ENCODE assay signal across 9 cellular contexts in the genomic region with DNA sequence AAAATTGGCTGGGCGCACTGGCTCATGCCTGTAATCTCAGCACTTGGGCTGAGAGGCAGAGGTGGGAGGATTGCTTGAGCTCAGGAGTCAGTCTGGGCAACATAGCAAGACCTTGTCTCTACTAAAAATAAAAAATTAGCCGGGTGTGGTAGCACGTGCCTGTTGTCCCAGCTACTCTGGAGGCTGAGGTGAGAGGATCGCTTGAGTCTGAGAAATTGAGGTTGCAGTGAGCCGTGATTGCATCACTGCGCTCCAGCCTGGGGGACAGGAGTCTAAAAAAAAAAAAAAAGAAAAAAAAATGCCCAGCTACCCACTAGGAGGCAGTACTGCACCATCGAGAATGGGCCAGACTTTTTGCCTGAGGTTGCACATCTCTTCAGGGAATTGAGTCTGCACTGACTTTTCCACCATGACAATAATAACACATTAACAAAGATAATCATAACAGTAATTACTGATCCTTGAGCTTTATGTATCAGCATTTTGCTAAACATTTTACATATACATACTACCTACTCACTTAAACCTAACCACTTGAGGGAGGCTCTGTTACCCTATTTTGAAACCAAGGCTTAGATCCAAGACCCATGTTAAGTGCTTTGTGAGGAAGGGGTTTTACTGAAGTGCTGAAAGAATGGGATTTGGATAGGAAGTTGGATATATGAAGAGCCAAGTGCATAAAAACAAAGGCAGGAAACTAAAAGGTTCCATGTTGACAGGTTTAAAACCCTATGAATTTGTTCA. TPM values are rescaled to one million over a fixed set of nuclear protein-coding genes. Genes with fewer than 3 reads are reported as not detected.
DNase-seq lines count a peak whose midpoint lies in the region; ATAC-seq, FAIRE-seq and TF ChIP-seq lines count a peak whose summit lies in the region.
"Had no signal": no experiment of that assay in that cellular context is flagged by ENCODE, and none has a peak within 500 bp of the region (broad histone marks: within the 10 kb centered on the region; RNA-seq: fewer than 3 reads in every experiment).

No MANE protein-coding gene starts in this region.

- no peak for FAIRE-seq in HTR-8/SVneo (lab: Jason Lieb, UNC)

- no peaks in the 10 kb centered on the region for H3K9me3 ChIP-seq in CD4-positive, alpha-beta memory T cell (ENCODE audit: control insufficient read depth in 1 of 2, low read length in 2 of 2)
- no peaks in the 10 kb centered on the region for H3K9me3 ChIP-seq in left ventricle myocardium inferior (replicated peaks)

- intact Hi-C loops in CD4-positive, alpha-beta memory T cell (cut with micrococcal nuclease), result loop anchor here (1.0 kb wide), 2 partner anchors 65 to 144 kb away; no protein-coding TSS in a partner anchor
- intact Hi-C loops in left ventricle myocardium inferior (cut with micrococcal nuclease) (loop anchor here (10.0 kb wide), 2 partner anchors 140 to 220 kb away; a partner anchor contains a TSS), sciatic nerve (cut with DNase I) (no loop called here)

- no peaks in the 10 kb centered on the region for H3K27me3 ChIP-seq in CD4-positive, alpha-beta memory T cell (ENCODE audit: insufficient read depth, low read length)
- no peaks in the 10 kb centered on the region for H3K27me3 ChIP-seq in H7 (ENCODE audit: control insufficient read depth, insufficient read depth, low read length)
- H3K27me3 ChIP-seq in left ventricle myocardium inferior (ENCODE audit: low read depth), result no peaks in the 10 kb centered on the region

- H3K9me3 Mint-ChIP-seq in CD4-positive, alpha-beta memory T cell, result no peaks in the 10 kb centered on the region
- no peaks in the 10 kb centered on the region for H3K9me3 Mint-ChIP-seq in activated naive CD8-positive, alpha-beta T cell (ENCODE audit: low read depth)

- no peak overlapping the region for H3K4me3 Mint-ChIP-seq in CD4-positive, alpha-beta memory T cell
- no peak overlapping the region for H3K4me3 Mint-ChIP-seq in activated naive CD8-positive, alpha-beta T cell

- H3K4me1 Mint-ChIP-seq in CD4-positive, alpha-beta memory T cell, result peaks cover 12 to 28% (median 14%) of the 10 kb centered on the region in 4 donors
- H3K4me1 Mint-ChIP-seq in activated naive CD8-positive, alpha-beta T cell (ENCODE audit: low read depth), result peaks cover 17% of the 10 kb centered on the region

- CTCF ChIA-PET in CD4-positive, alpha-beta memory T cell (lab: Charles Lee; ENCODE audit: partially characterized antibody), result interaction anchor here (0.6 to 3.0 kb wide), 42 partner anchors 8 to 459 kb away, joined by 3 to 56 read pairs (median 4); a partner anchor contains a TSS

- no peaks in the 10 kb centered on the region for H3K27me3 Mint-ChIP-seq in CD4-positive, alpha-beta memory T cell
- no peaks in the 10 kb centered on the region for H3K27me3 Mint-ChIP-seq in activated naive CD8-positive, alpha-beta T cell

- peak; percentile 69 for TF ChIP-seq CTCF in left ventricle myocardium inferior (IDR thresholded peaks at IDR 0.05; ENCODE audit: borderline replicate concordance)

- peaks cover 9% of the 10 kb centered on the region for H3K4me1 ChIP-seq in CD4-positive, alpha-beta memory T cell (ENCODE audit: insufficient read depth, low read length)
- peaks cover 45% of the 10 kb centered on the region for H3K4me1 ChIP-seq in left ventricle myocardium inferior

- H3K27ac ChIP-seq in CD4-positive, alpha-beta memory T cell (ENCODE audit: low read depth, low read length), result no peak overlapping the region
- peak overlapping the region; percentile 43 for H3K27ac ChIP-seq in left ventricle myocardium inferior (replicated peaks)
- H3K27ac ChIP-seq: SK-N-MC had no signal

- POLR2A ChIA-PET in CD4-positive, alpha-beta memory T cell (lab: Charles Lee; ENCODE audit: partially characterized antibody), result interaction anchor here (0.6 to 2.0 kb wide), 15 partner anchors 8 to 929 kb away, joined by 3 to 9 read pairs (median 3); a partner anchor contains a TSS

- H3K27ac Mint-ChIP-seq in CD4-positive, alpha-beta memory T cell, result peak overlapping the region; percentile 52 to 87 (median 82)
- peak overlapping the region; percentile 30 for H3K27ac Mint-ChIP-seq in activated naive CD8-positive, alpha-beta T cell

- DNase-seq in CD4-positive, alpha-beta memory T cell, result peak; percentile 50 to 67 (median 65)
- DNase-seq in H7, result peak; percentile 70
- DNase-seq in RKO (ENCODE audit: low spot score), result peak; percentile 60
- no peak for DNase-seq in left ventricle myocardium inferior
- DNase-seq in sciatic nerve (ENCODE audit: low spot score), result peak; percentile 57
- no peak for DNase-seq in HTR-8/SVneo (ENCODE audit: insufficient read length, low spot score)

- peak; percentile 40 for ATAC-seq in sciatic nerve
- no peak for ATAC-seq in GM18907 (IDR thresholded peaks at IDR 0.05; ENCODE audit: unreplicated experiment)

- H3K36me3 ChIP-seq in CD4-positive, alpha-beta memory T cell (ENCODE audit: insufficient read depth, low read length), result peaks cover 15% of the 10 kb centered on the region
- H3K36me3 ChIP-seq in H7 (replicated peaks; ENCODE audit: control insufficient read depth, insufficient read depth, low read length), result peaks cover 7% of the 10 kb centered on the region
- peaks cover 31% of the 10 kb centered on the region for H3K36me3 ChIP-seq in left ventricle myocardium inferior

- H3K4me3 ChIP-seq in CD4-positive, alpha-beta memory T cell (ENCODE audit: low read length in 2 of 2), result no peak overlapping the region
- H3K4me3 ChIP-seq in H7 (ENCODE audit: insufficient read depth, low read depth, low read length) (no peak overlapping the region), left ventricle myocardium inferior (no peak overlapping the region)
- H3K4me3 ChIP-seq: SK-N-MC had no signal

- peaks cover 24 to 37% of the 10 kb centered on the region in 2 donors for H3K36me3 Mint-ChIP-seq in CD4-positive, alpha-beta memory T cell
- H3K36me3 Mint-ChIP-seq in activated naive CD8-positive, alpha-beta T cell, result peaks cover 14% of the 10 kb centered on the region

RNA-seq across cellular contexts. Expression of a gene that starts 21.0 kb away (rescaled TPM):
- 100 to 1,000 TPM; 337 to 350 TPM for total RNA-seq in CD4-positive, alpha-beta memory T cell
- polyA plus RNA-seq in CD4-positive, alpha-beta memory T cell, result 100 to 1,000 TPM; 293 to 328 TPM
- total RNA-seq in H7 (2014; rRNA removed; shearing (Covaris generic)), result 111 and 171 TPM in 2 replicates
- 119 TPM for total RNA-seq in left ventricle myocardium inferior
- 218 TPM for total RNA-seq in sciatic nerve

Comparison
In these comparisons a context has a peak if more than half of its experiments do, and no peak if none do; other contexts are left out.
1. DNase-seq: peak in CD4-positive, alpha-beta memory T cell (5 of 5), H7 (single experiment), RKO (single experiment) and sciatic nerve (single experiment); none in left ventricle myocardium inferior (single experiment) and HTR-8/SVneo (single experiment).